Comparison of ENCODE assay signal across 2 cellular contexts in genomic region chr7:104530243-104530642, GRCh38.
TF ChIP-seq lines count a peak whose summit lies in the region.

No MANE protein-coding gene starts in this region.

TF ChIP-seq in SK-N-SH, 30 proteins besides CTCF, POLR2A, EP300 and RAD21 (continued from another document):
- TF ChIP-seq IRF3 (IDR thresholded peaks at IDR 0.05; ENCODE audit: low read depth, low read length) (no peak), SIN3A (IDR thresholded peaks at IDR 0.05; ENCODE audit: borderline replicate concordance, low read depth, low read length) (no peak), FOXJ3 (CRISPR knock-in tag; IDR thresholded peaks at IDR 0.05) (no peak), USF1 (IDR thresholded peaks at IDR 0.05; ENCODE audit: borderline replicate concordance, low read depth) (no peak), EZH2phosphoT487 (IDR thresholded peaks at IDR 0.05; ENCODE audit: borderline replicate concordance, low read depth) (no peak), TAF1 (IDR thresholded peaks at IDR 0.05; ENCODE audit: borderline replicate concordance, low read depth, low read length) (no peak), CHD2 (IDR thresholded peaks at IDR 0.05; ENCODE audit: low read length, partially characterized antibody) (no peak), FOSL2 (IDR thresholded peaks at IDR 0.05; ENCODE audit: borderline replicate concordance, low read depth) (no peak), NFIC (IDR thresholded peaks at IDR 0.05; ENCODE audit: borderline replicate concordance) (no peak), POLR2AphosphoS5 (IDR thresholded peaks at IDR 0.05; ENCODE audit: low read depth, low read length) (no peak), RCOR1 (IDR thresholded peaks at IDR 0.05; ENCODE audit: low read length) (no peak), GATA2 (CRISPR knock-in tag; IDR thresholded peaks at IDR 0.05) (no peak)

TF ChIP-seq in SK-N-SH treated with all-trans-retinoic acid at 6 μM for 48 hours, 23 proteins besides CTCF, POLR2A, EP300 and RAD21 (continued from another document):
- TF ChIP-seq TSHZ2 (CRISPR knock-in tag; IDR thresholded peaks at IDR 0.05), result no peak
